11 cellular contexts compared by ENCODE assay signal in the genomic region with DNA sequence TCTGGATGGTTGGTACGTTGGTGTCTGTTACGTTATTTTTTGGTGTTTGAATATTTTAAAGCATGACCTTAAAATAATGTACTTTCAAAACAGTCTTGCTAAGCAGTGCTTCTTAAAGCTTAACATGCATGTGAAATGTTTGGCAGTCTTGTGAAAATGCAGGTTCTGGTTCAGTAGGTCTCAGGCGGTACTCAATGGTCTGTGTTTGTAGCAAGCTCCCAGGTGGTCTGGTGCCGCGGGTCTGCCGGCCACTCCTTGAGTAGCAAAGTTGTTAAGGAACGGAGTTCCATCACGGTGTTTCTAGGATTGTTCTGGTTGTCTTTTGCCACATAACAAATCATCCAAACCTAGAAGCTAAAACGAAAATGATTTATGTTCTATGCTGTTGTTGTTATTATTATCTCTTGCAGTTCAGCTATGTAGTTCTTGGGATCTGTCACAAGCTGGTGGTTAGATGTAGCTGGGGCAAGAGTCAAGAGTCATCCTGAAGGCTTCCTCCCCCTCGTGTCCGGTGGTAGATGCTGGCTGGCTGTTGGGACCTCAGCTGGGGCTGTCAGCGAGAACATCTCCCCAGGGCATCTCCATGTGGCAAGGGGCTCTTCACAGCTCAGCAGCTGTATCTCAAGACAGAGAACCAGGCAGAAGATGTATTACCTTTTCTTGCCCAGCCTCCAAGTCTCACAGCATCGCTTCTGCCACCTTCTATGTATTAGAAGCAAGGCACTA.
DNase-seq lines count a peak whose midpoint lies in the region; ATAC-seq lines count a peak whose summit lies in the region.
"Had no signal": no experiment of that assay in that cellular context is flagged by ENCODE, and none has a peak within 500 bp of the region (broad histone marks: within the 10 kb centered on the region; RNA-seq: fewer than 3 reads in every experiment).

No MANE protein-coding gene starts in this region.

- H3K4me3 ChIP-seq in naive thymus-derived CD4-positive, alpha-beta T cell (ENCODE audit: low read length), result no peak overlapping the region
- H3K4me3 ChIP-seq: HAP-1, tibial artery had no signal

- H3K36me3 ChIP-seq in naive thymus-derived CD4-positive, alpha-beta T cell (ENCODE audit: control insufficient read depth in 2 of 3, insufficient read depth in 3 of 3, low read length in 3 of 3), result no peaks in the 10 kb centered on the region
- H3K36me3 ChIP-seq: HAP-1, tibial artery had no signal

- CTCF ChIA-PET in naive thymus-derived CD4-positive, alpha-beta T cell (lab: Charles Lee), result interaction anchor here (1.3 to 1.6 kb wide), 2 partner anchors 29 to 92 kb away, joined by 3 to 6 read pairs; no protein-coding TSS in a partner anchor

- H3K27ac Mint-ChIP-seq in naive thymus-derived CD4-positive, alpha-beta T cell, result peak overlapping the region; percentile 54 to 99 (median 93)

- H3K4me1 ChIP-seq in naive thymus-derived CD4-positive, alpha-beta T cell (ENCODE audit: control insufficient read depth in 2 of 2, insufficient read depth in 2 of 2, low read length in 2 of 2), result peaks cover 13 to 51% of the 10 kb centered on the region in 2 donors
- H3K4me1 ChIP-seq: HAP-1 had no signal

- H3K4me1 Mint-ChIP-seq in naive thymus-derived CD4-positive, alpha-beta T cell, result peaks cover 31 to 82% (median 72%) of the 10 kb centered on the region in 7 donors

- H3K9me3 ChIP-seq in naive thymus-derived CD4-positive, alpha-beta T cell (ENCODE audit: control insufficient read depth in 2 of 3, low read length in 3 of 3), result no peaks in the 10 kb centered on the region
- H3K9me3 ChIP-seq: HAP-1, tibial artery had no signal

- intact Hi-C loops in naive thymus-derived CD4-positive, alpha-beta T cell (cut with micrococcal nuclease), result loop anchor here in 1 of 2 donors (5.0 kb wide), 2 partner anchors 50 to 285 kb away; no protein-coding TSS in a partner anchor

- no peak for DNase-seq in naive thymus-derived CD4-positive, alpha-beta T cell
- DNase-seq in GF-D8 (lab: John Stamatoyannopoulos, UW) (no peak), OCI-M1 (lab: John Stamatoyannopoulos, UW) (no peak), NCI-H1694 (lab: John Stamatoyannopoulos, UW) (no peak)
- DNase-seq: activated naive CD4-positive, alpha-beta T cell; NCI-H69; tibial artery had no signal

- H3K27ac ChIP-seq in naive thymus-derived CD4-positive, alpha-beta T cell (ENCODE audit: low read depth, low read length), result no peak overlapping the region
- H3K27ac ChIP-seq: tibial artery had no signal

- no peaks in the 10 kb centered on the region for H3K27me3 ChIP-seq in naive thymus-derived CD4-positive, alpha-beta T cell (ENCODE audit: control insufficient read depth in 2 of 2, insufficient read depth in 2 of 2, low read length in 2 of 2)
- H3K27me3 ChIP-seq: tibial artery had no signal

- H3K36me3 Mint-ChIP-seq in naive thymus-derived CD4-positive, alpha-beta T cell, result peaks cover 0 to 17% (median 0%) of the 10 kb centered on the region in 5 donors

- POLR2A ChIA-PET in naive thymus-derived CD4-positive, alpha-beta T cell (lab: Charles Lee), result interaction anchor here (1.1 to 3.6 kb wide), 7 partner anchors 8 to 85 kb away, joined by 3 to 9 read pairs (median 4); no protein-coding TSS in a partner anchor

- ATAC-seq in GM18861 (IDR thresholded peaks at IDR 0.05; ENCODE audit: unreplicated experiment) (peak; percentile 35), GM21367 (IDR thresholded peaks at IDR 0.05; ENCODE audit: unreplicated experiment) (peak; percentile 31), HG03378 (IDR thresholded peaks at IDR 0.05; ENCODE audit: unreplicated experiment) (peak; percentile 37)
- ATAC-seq in naive thymus-derived CD4-positive, alpha-beta T cell, result no peak

- H3K4me3 Mint-ChIP-seq in naive thymus-derived CD4-positive, alpha-beta T cell, result peak overlapping the region in 3 of 10 donors; percentile 6 to 62 (median 24)

- H3K27me3 Mint-ChIP-seq in naive thymus-derived CD4-positive, alpha-beta T cell, result peaks cover 0 to 5% (median 0%) of the 10 kb centered on the region in 5 donors

- H3K9me3 Mint-ChIP-seq in naive thymus-derived CD4-positive, alpha-beta T cell, result peaks cover 0 to 3% (median 0%) of the 10 kb centered on the region in 11 donors
